Comparison of ENCODE assay signal across 1 cellular context in the genomic region with DNA sequence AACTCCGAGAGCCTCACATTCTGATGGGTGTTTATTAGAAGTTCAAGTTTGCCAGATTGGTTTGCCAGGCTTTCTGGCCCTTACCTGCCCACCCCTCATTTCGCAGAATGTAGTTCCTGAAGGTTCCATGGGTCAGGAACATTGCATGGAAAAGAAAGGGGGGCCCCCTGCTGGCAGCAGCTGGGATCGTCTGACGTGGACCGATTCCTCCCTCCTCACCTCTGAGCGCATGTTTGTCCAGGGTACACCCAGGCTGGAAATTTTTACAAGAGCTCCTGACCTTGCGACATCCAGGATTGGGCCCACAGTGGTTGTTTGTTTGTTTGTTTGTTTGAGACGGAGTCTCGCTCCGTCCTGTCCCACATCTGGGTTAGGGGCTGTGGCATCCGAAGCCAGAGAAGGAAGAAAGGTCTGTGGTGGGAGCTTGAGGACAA.
TF ChIP-seq lines count a peak whose summit lies in the region.

No MANE protein-coding gene starts in this region.

TF ChIP-seq in HepG2, 621 proteins besides CTCF, POLR2A, EP300 and RAD21 (continued from another document and continues in another):
- no peak for TF ChIP-seq LRRFIP1 (CRISPR knock-in tag; conservative IDR thresholded peaks at IDR 0.05)
- no peak for TF ChIP-seq RFXANK (CRISPR knock-in tag; IDR thresholded peaks at IDR 0.05)
- no peak for TF ChIP-seq MTA3 (CRISPR knock-in tag; IDR thresholded peaks at IDR 0.05)
- no peak for TF ChIP-seq ZNF20 (CRISPR knock-in tag; IDR thresholded peaks at IDR 0.05)
- no peak for TF ChIP-seq ZNF775 (CRISPR knock-in tag; IDR thresholded peaks at IDR 0.05; ENCODE audit: borderline replicate concordance)
- no peak for TF ChIP-seq CREB1 (IDR thresholded peaks at IDR 0.05)
- peak; percentile 80 for TF ChIP-seq CREB1 (CRISPR knock-in tag; IDR thresholded peaks at IDR 0.05)
- TF ChIP-seq, protein P1, sequence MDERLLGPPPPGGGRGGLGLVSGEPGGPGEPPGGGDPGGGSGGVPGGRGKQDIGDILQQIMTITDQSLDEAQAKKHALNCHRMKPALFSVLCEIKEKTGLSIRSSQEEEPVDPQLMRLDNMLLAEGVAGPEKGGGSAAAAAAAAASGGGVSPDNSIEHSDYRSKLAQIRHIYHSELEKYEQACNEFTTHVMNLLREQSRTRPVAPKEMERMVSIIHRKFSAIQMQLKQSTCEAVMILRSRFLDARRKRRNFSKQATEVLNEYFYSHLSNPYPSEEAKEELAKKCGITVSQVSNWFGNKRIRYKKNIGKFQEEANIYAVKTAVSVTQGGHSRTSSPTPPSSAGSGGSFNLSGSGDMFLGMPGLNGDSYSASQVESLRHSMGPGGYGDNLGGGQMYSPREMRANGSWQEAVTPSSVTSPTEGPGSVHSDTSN (CRISPR knock-in tag; IDR thresholded peaks at IDR 0.05): no peak
- no peak for TF ChIP-seq U2AF1 (optimal IDR thresholded peaks at IDR 0.05; ENCODE audit: low read depth, low read length)
- no peak for TF ChIP-seq ZBTB38 (CRISPR knock-in tag; IDR thresholded peaks at IDR 0.05)
- no peak for TF ChIP-seq KLF16 (CRISPR knock-in tag; IDR thresholded peaks at IDR 0.05)
- TF ChIP-seq ZIK1 (CRISPR knock-in tag; IDR thresholded peaks at IDR 0.05; ENCODE audit: borderline replicate concordance, low read depth): no peak
- peak; percentile 40; the same call in 1 of the 2 replicates for TF ChIP-seq TBX2 (CRISPR knock-in tag; IDR thresholded peaks at IDR 0.05; ENCODE audit: borderline replicate concordance)
- TF ChIP-seq, protein P2, sequence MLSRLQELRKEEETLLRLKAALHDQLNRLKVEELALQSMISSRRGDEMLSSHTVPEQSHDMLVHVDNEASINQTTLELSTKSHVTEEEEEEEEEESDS (CRISPR knock-in tag; IDR thresholded peaks at IDR 0.05; ENCODE audit: borderline replicate concordance): no peak
- TF ChIP-seq, protein P3, sequence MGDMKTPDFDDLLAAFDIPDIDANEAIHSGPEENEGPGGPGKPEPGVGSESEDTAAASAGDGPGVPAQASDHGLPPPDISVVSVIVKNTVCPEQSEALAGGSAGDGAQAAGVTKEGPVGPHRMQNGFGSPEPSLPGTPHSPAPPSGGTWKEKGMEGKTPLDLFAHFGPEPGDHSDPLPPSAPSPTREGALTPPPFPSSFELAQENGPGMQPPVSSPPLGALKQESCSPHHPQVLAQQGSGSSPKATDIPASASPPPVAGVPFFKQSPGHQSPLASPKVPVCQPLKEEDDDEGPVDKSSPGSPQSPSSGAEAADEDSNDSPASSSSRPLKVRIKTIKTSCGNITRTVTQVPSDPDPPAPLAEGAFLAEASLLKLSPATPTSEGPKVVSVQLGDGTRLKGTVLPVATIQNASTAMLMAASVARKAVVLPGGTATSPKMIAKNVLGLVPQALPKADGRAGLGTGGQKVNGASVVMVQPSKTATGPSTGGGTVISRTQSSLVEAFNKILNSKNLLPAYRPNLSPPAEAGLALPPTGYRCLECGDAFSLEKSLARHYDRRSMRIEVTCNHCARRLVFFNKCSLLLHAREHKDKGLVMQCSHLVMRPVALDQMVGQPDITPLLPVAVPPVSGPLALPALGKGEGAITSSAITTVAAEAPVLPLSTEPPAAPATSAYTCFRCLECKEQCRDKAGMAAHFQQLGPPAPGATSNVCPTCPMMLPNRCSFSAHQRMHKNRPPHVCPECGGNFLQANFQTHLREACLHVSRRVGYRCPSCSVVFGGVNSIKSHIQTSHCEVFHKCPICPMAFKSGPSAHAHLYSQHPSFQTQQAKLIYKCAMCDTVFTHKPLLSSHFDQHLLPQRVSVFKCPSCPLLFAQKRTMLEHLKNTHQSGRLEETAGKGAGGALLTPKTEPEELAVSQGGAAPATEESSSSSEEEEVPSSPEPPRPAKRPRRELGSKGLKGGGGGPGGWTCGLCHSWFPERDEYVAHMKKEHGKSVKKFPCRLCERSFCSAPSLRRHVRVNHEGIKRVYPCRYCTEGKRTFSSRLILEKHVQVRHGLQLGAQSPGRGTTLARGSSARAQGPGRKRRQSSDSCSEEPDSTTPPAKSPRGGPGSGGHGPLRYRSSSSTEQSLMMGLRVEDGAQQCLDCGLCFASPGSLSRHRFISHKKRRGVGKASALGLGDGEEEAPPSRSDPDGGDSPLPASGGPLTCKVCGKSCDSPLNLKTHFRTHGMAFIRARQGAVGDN (CRISPR knock-in tag; IDR thresholded peaks at IDR 0.05): peak; percentile 53
- no peak for TF ChIP-seq EEA1 (CRISPR knock-in tag; IDR thresholded peaks at IDR 0.05; ENCODE audit: borderline replicate concordance)
- TF ChIP-seq ZNF83 (CRISPR knock-in tag; IDR thresholded peaks at IDR 0.05; ENCODE audit: borderline replicate concordance): no peak
- TF ChIP-seq ARID4A (CRISPR knock-in tag; IDR thresholded peaks at IDR 0.05; ENCODE audit: borderline replicate concordance): peak; percentile 13; the same call in 1 of the 2 replicates
- TF ChIP-seq ZFAT (CRISPR knock-in tag; conservative IDR thresholded peaks at IDR 0.05): no peak
- no peak; the same call in 1 of the 2 replicates for TF ChIP-seq PHF20 (CRISPR knock-in tag; IDR thresholded peaks at IDR 0.05)
- TF ChIP-seq HCFC1 (IDR thresholded peaks at IDR 0.05; ENCODE audit: low read depth, low read length): no peak
- no peak for TF ChIP-seq KLF11 (CRISPR knock-in tag; IDR thresholded peaks at IDR 0.05)
- peak; percentile 42 for TF ChIP-seq XRCC5 (optimal IDR thresholded peaks at IDR 0.05; ENCODE audit: low read length)
- TF ChIP-seq, protein P4, sequence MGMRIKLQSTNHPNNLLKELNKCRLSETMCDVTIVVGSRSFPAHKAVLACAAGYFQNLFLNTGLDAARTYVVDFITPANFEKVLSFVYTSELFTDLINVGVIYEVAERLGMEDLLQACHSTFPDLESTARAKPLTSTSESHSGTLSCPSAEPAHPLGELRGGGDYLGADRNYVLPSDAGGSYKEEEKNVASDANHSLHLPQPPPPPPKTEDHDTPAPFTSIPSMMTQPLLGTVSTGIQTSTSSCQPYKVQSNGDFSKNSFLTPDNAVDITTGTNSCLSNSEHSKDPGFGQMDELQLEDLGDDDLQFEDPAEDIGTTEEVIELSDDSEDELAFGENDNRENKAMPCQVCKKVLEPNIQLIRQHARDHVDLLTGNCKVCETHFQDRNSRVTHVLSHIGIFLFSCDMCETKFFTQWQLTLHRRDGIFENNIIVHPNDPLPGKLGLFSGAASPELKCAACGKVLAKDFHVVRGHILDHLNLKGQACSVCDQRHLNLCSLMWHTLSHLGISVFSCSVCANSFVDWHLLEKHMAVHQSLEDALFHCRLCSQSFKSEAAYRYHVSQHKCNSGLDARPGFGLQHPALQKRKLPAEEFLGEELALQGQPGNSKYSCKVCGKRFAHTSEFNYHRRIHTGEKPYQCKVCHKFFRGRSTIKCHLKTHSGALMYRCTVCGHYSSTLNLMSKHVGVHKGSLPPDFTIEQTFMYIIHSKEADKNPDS (CRISPR knock-in tag; IDR thresholded peaks at IDR 0.05): no peak
- no peak for TF ChIP-seq GTF3A (CRISPR knock-in tag; conservative IDR thresholded peaks at IDR 0.05)
- TF ChIP-seq KDM5B (CRISPR knock-in tag; IDR thresholded peaks at IDR 0.05; ENCODE audit: borderline replicate concordance): no peak
- TF ChIP-seq ZNF816 (CRISPR knock-in tag; IDR thresholded peaks at IDR 0.05; ENCODE audit: borderline replicate concordance): no peak
- no peak for TF ChIP-seq ONECUT2 (CRISPR knock-in tag; IDR thresholded peaks at IDR 0.05)
- no peak for TF ChIP-seq KDM1A (CRISPR knock-in tag; IDR thresholded peaks at IDR 0.05)
- no peak for TF ChIP-seq ZBTB49 (CRISPR knock-in tag; IDR thresholded peaks at IDR 0.05; ENCODE audit: borderline replicate concordance)
- TF ChIP-seq SNAPC2 (CRISPR knock-in tag; IDR thresholded peaks at IDR 0.05): no peak
- no peak for TF ChIP-seq ISX (CRISPR knock-in tag; conservative IDR thresholded peaks at IDR 0.05)
- no peak for TF ChIP-seq ZKSCAN8 (CRISPR knock-in tag; IDR thresholded peaks at IDR 0.05; ENCODE audit: borderline replicate concordance)
- no peak for TF ChIP-seq ZBTB3 (CRISPR knock-in tag; IDR thresholded peaks at IDR 0.05; ENCODE audit: borderline replicate concordance, low read depth)
- no peak for TF ChIP-seq IRF9 (CRISPR knock-in tag; IDR thresholded peaks at IDR 0.05; ENCODE audit: borderline replicate concordance)
- TF ChIP-seq ZMYM2 (CRISPR knock-in tag; IDR thresholded peaks at IDR 0.05): no peak
- TF ChIP-seq SETDB1 (CRISPR knock-in tag; IDR thresholded peaks at IDR 0.05; ENCODE audit: borderline replicate concordance): no peak
- no peak for TF ChIP-seq ZNF761 (CRISPR knock-in tag; conservative IDR thresholded peaks at IDR 0.05)
- TF ChIP-seq BRF2 (CRISPR knock-in tag; IDR thresholded peaks at IDR 0.05): no peak
- TF ChIP-seq ZNF232 (CRISPR knock-in tag; IDR thresholded peaks at IDR 0.05; ENCODE audit: borderline replicate concordance): no peak
- TF ChIP-seq ZBTB1 (CRISPR knock-in tag; IDR thresholded peaks at IDR 0.05; ENCODE audit: borderline replicate concordance): no peak
- TF ChIP-seq ETV6 (CRISPR knock-in tag; conservative IDR thresholded peaks at IDR 0.05): no peak
- no peak for TF ChIP-seq NPAS2 (CRISPR knock-in tag; IDR thresholded peaks at IDR 0.05; ENCODE audit: borderline replicate concordance)
- TF ChIP-seq ARID2 (CRISPR knock-in tag; IDR thresholded peaks at IDR 0.05; ENCODE audit: borderline replicate concordance): no peak
